7 cellular contexts compared by ENCODE assay signal in genomic region chr18:59881728-59882685, GRCh38. TPM values are rescaled to one million over a fixed set of nuclear protein-coding genes. Genes with fewer than 3 reads are reported as not detected.
DNase-seq lines count a peak whose midpoint lies in the region; ATAC-seq, FAIRE-seq and TF ChIP-seq lines count a peak whose summit lies in the region.

No MANE protein-coding gene starts in this region.

- H3K4me3 ChIP-seq in GM12865 (ENCODE audit: low read depth, low read length) (no peak overlapping the region), pancreas (no peak overlapping the region)

- no peaks in the 10 kb centered on the region for H3K9me3 ChIP-seq in pancreas

- intact Hi-C loops in pancreas (cut with DNase I) = no loop called here

- TF ChIP-seq CTCF in GM12865 (IDR thresholded peaks at IDR 0.05; ENCODE audit: insufficient read depth, low read depth, low read length, missing control alignments) (no peak), endothelial cell (IDR thresholded peaks at IDR 0.05; ENCODE audit: unreplicated experiment) (no peak), pancreas (IDR thresholded peaks at IDR 0.05) (no peak)

- ATAC-seq in HG02981 (IDR thresholded peaks at IDR 0.05; ENCODE audit: unreplicated experiment) = peak; percentile 34
- peak; percentile 21 to 84 (median 79) for ATAC-seq in pancreas

- H3K27me3 ChIP-seq in pancreas = no peaks in the 10 kb centered on the region

- DNase-seq in GM12865 (ENCODE audit: low read depth) (peak; percentile 57), SHP77 (lab: John Stamatoyannopoulos, UW) (peak; percentile 88 to 92), endothelial cell (ENCODE audit: low spot score) (peak; percentile 25), pancreas (no peak), NCI-H1105 treated with DMSO at 0.1 percent for 48 hours (lab: John Stamatoyannopoulos, UW) (no peak), 8988T (no peak)

- H3K9me3 Mint-ChIP-seq in endothelial cell (ENCODE audit: unreplicated experiment) = no peaks in the 10 kb centered on the region

- no peaks in the 10 kb centered on the region for H3K36me3 ChIP-seq in pancreas

- H3K4me1 ChIP-seq in pancreas = peaks cover 0 to 9% (median 0%) of the 10 kb centered on the region in 3 donors

- H3K4me3 Mint-ChIP-seq in endothelial cell (ENCODE audit: unreplicated experiment) = peak overlapping the region; percentile 2

- FAIRE-seq in pancreas (lab: Jason Lieb, UNC) = no peak

- peaks cover 4% of the 10 kb centered on the region for H3K27me3 Mint-ChIP-seq in endothelial cell (ENCODE audit: unreplicated experiment)

- peak overlapping the region in 2 of 4 donors; percentile 6 to 50 for H3K27ac ChIP-seq in pancreas

- H3K27ac Mint-ChIP-seq in endothelial cell (ENCODE audit: unreplicated experiment) = peak overlapping the region; percentile 94

- H3K4me1 Mint-ChIP-seq in endothelial cell (ENCODE audit: unreplicated experiment) = peaks cover 24% of the 10 kb centered on the region

- WGBS in pancreas, 2 donors = 24 to 27% methylated on average over 11 of the region's 11 CpGs

- no peaks in the 10 kb centered on the region for H3K36me3 Mint-ChIP-seq in endothelial cell (ENCODE audit: low read depth, unreplicated experiment)

RNA-seq across cellular contexts. Expression of gene PMAIP1, which starts 17.8 kb away (rescaled TPM):
- total RNA-seq in endothelial cell (ENCODE audit: unreplicated experiment) (3.2 TPM), pancreas (1 to 10 TPM in 3 of 6 donors, under 1 TPM in 3; 0.16 to 2.4 (median 1.1) TPM)
- under 1 TPM; 0.28 to 0.87 TPM for polyA plus RNA-seq in pancreas

Comparison
In these comparisons a context has a peak if more than half of its experiments do, and no peak if none do; other contexts are left out.
1. DNase-seq: peak in GM12865 (single experiment), SHP77 (2 of 2) and endothelial cell (single experiment); none in pancreas (0 of 6), NCI-H1105 treated with DMSO at 0.1 percent for 48 hours (single experiment) and 8988T (single experiment).